Comparison of ENCODE assay signal across 8 cellular contexts in genomic region chr1:244047739-244048565, GRCh38. TPM values are rescaled to one million over a fixed set of nuclear protein-coding genes. Genes with fewer than 3 reads are reported as not detected.
DNase-seq lines count a peak whose midpoint lies in the region; ATAC-seq and TF ChIP-seq lines count a peak whose summit lies in the region.

No MANE protein-coding gene starts in this region.

- H3K27me3 Mint-ChIP-seq in CD4-positive, CD25-positive, alpha-beta regulatory T cell: peaks cover 44% of the 10 kb centered on the region

- ATAC-seq in CD4-positive, CD25-positive, alpha-beta regulatory T cell (ENCODE audit: low read depth in 2 of 2): peak; percentile 85 to 86
- ATAC-seq in GM19438 (IDR thresholded peaks at IDR 0.05; ENCODE audit: low read depth, unreplicated experiment) (peak; percentile 67), HG03571 (IDR thresholded peaks at IDR 0.05; ENCODE audit: unreplicated experiment) (peak; percentile 71), right lobe of liver (peak; percentile 83 to 95 (median 88))

- peaks cover 22% of the 10 kb centered on the region for H3K27me3 ChIP-seq in CD4-positive, CD25-positive, alpha-beta regulatory T cell (ENCODE audit: control insufficient read depth, insufficient read depth, low read length)
- no peaks in the 10 kb centered on the region for H3K27me3 ChIP-seq in right lobe of liver

- H3K36me3 ChIP-seq in CD4-positive, CD25-positive, alpha-beta regulatory T cell (ENCODE audit: control insufficient read depth, insufficient read depth, low read length): no peaks in the 10 kb centered on the region
- no peaks in the 10 kb centered on the region for H3K36me3 ChIP-seq in right lobe of liver

- TF ChIP-seq POLR2A in right lobe of liver (IDR thresholded peaks at IDR 0.05): peak; percentile 98

- peak overlapping the region; percentile 94 to 98 (median 97) for H3K4me3 Mint-ChIP-seq in CD4-positive, CD25-positive, alpha-beta regulatory T cell

- intact Hi-C loops in right lobe of liver (cut with DNase I): no loop called here

- H3K27ac Mint-ChIP-seq in CD4-positive, CD25-positive, alpha-beta regulatory T cell: peak overlapping the region; percentile 97 to 99 (median 97)

- no peak for TF ChIP-seq CTCF in right lobe of liver (IDR thresholded peaks at IDR 0.05)

- H3K27ac ChIP-seq in CD4-positive, CD25-positive, alpha-beta regulatory T cell (ENCODE audit: insufficient read depth, low read length, poor library complexity, severe bottlenecking): peak overlapping the region; percentile 95
- H3K27ac ChIP-seq in right lobe of liver: peak overlapping the region; percentile 98 to 100 (median 99)

- H3K4me3 ChIP-seq in CD4-positive, CD25-positive, alpha-beta regulatory T cell (ENCODE audit: low read depth, low read length): peak overlapping the region; percentile 97
- H3K4me3 ChIP-seq in right lobe of liver: peak overlapping the region; percentile 66 to 78 (median 76)

- peaks cover 3 to 29% (median 19%) of the 10 kb centered on the region in 4 donors for H3K4me1 Mint-ChIP-seq in CD4-positive, CD25-positive, alpha-beta regulatory T cell

- H3K9me3 ChIP-seq in CD4-positive, CD25-positive, alpha-beta regulatory T cell (ENCODE audit: control insufficient read depth in 2 of 2, low read length in 2 of 2): no peaks in the 10 kb centered on the region
- no peaks in the 10 kb centered on the region for H3K9me3 ChIP-seq in right lobe of liver

- DNase-seq in CD4-positive, CD25-positive, alpha-beta regulatory T cell: peak; percentile 95 to 100 (median 95)
- DNase-seq in NCI-H774 (lab: John Stamatoyannopoulos, UW) (peak; percentile 99), dermis microvascular lymphatic vessel endothelial cell (ENCODE audit: low read depth in 2 of 2) (peak; percentile 98 to 100), right lobe of liver (peak; percentile 100)
- peak; percentile 95 to 96 for DNase-seq in activated CD4-positive, alpha-beta T cell treated with anti-CD3 and anti-CD28 coated beads, Interleukin-2, amount 50 U/mL, for 48 hours
- peak; percentile 96 for DNase-seq in stimulated activated CD4-positive, alpha-beta T cell treated with anti-CD3 and anti-CD28 coated beads, Interleukin-4, amount 100 ng/mL, for 24 hours

- H3K36me3 Mint-ChIP-seq in CD4-positive, CD25-positive, alpha-beta regulatory T cell: no peaks in the 10 kb centered on the region

- 0% methylated on average over 10 of the region's 81 CpGs for WGBS in right lobe of liver (ENCODE audit: insufficient coverage, low coverage, low lambda C conversion rate, missing lambda C conversion rate)

- no peaks in the 10 kb centered on the region for H3K9me3 Mint-ChIP-seq in CD4-positive, CD25-positive, alpha-beta regulatory T cell

- H3K4me1 ChIP-seq in CD4-positive, CD25-positive, alpha-beta regulatory T cell (ENCODE audit: control insufficient read depth, insufficient read depth, low read length, poor library complexity, severe bottlenecking): peaks cover 46% of the 10 kb centered on the region
- H3K4me1 ChIP-seq in right lobe of liver: peaks cover 0 to 18% (median 9%) of the 10 kb centered on the region in 4 donors

RNA-seq across cellular contexts. Expression of gene ZBTB18, which starts 3.1 kb away (rescaled TPM):
- total RNA-seq in CD4-positive, CD25-positive, alpha-beta regulatory T cell: 21.7 TPM
- polyA plus RNA-seq in CD4-positive, CD25-positive, alpha-beta regulatory T cell: 1 to 10 TPM in 3 of 4 donors, under 1 TPM in 1; 0.76 to 2.1 (median 1.9) TPM
- total RNA-seq in dermis microvascular lymphatic vessel endothelial cell: 12.2 and 16.2 TPM in 2 replicates
- total RNA-seq in right lobe of liver: 10 to 100 TPM in 3 of 6 experiments, 1 to 10 TPM in 3; 9.0 to 16.1 (median 10.0) TPM

Comparison
In these comparisons a context has a peak if more than half of its experiments do, and no peak if none do; other contexts are left out.
1. Peak in every context shown above with its lines: DNase-seq, ATAC-seq, H3K4me3 ChIP-seq and H3K27ac ChIP-seq.